Comparison of ENCODE assay signal across 10 cellular contexts in the genomic region with DNA sequence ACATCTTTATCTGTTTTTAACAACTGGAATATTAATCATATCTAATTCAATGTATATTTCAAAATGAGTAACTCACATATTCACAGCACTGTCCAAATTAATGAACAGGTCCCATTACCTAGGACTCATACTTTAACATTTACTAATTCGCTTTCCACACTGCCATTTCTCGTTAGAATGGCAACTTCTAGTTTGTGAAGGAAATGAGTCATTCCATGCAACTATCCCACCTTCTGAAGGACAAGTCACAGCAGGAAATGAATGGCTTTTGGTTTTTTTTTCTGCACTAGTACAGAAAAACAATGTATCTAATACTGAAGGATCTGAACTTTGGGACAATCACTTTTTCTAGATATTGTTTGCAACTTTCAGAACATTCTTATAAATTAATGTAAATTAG. TPM values are rescaled to one million over a fixed set of nuclear protein-coding genes. Genes with fewer than 3 reads are reported as not detected.
A peak's percentile ranks its signal among the peaks of the same experiment; 100 is the strongest.
DNase-seq lines count a peak whose midpoint lies in the region; ATAC-seq and TF ChIP-seq lines count a peak whose summit lies in the region.
"Had no signal": no experiment of that assay in that cellular context is flagged by ENCODE, and none has a peak within 500 bp of the region (broad histone marks: within the 10 kb centered on the region; RNA-seq: fewer than 3 reads in every experiment).

No MANE protein-coding gene starts in this region.

- TF ChIP-seq POLR2A in esophagus squamous epithelium (IDR thresholded peaks at IDR 0.05), result no peak
- no peak for TF ChIP-seq POLR2A in adrenal gland (IDR thresholded peaks at IDR 0.05)

- no TSS peak for BruUV-seq in A673 (replicated peaks; lab: Mats Ljungman, UMichigan)

- H3K9ac ChIP-seq in colonic mucosa (ENCODE audit: low read depth in 2 of 2, low read length in 2 of 2), result no peak overlapping the region

- DNase-seq in A673 (ENCODE audit: low spot score) (peak; percentile 24), NCI-H226 (peak; percentile 7), esophagus squamous epithelium (lab: John Stamatoyannopoulos, UW) (no peak), ecto neural progenitor cell (ENCODE audit: low spot score) (no peak), SK-N-DZ (ENCODE audit: low spot score) (no peak), adrenal gland (no peak), colonic mucosa (no peak)
- DNase-seq: CD8-positive, alpha-beta T cell; NCI-H187 treated with DMSO at 0.1 percent for 48 hours had no signal

- H3K9me3 ChIP-seq in A673 (ENCODE audit: low read depth, low read length, poor library complexity, severe bottlenecking) (no peaks in the 10 kb centered on the region), esophagus squamous epithelium (no peaks in the 10 kb centered on the region), adrenal gland (replicated peaks in 1 of 3) (no peaks in the 10 kb centered on the region), colonic mucosa (no peaks in the 10 kb centered on the region)

- WGBS in esophagus squamous epithelium, 2 donors, result 18% methylated on average over 2 of the region's 2 CpGs
- 17 to 48% (median 31%) methylated on average over 2 of the region's 2 CpGs for WGBS in adrenal gland, 4 donors

- H3K36me3 ChIP-seq in A673 (ENCODE audit: insufficient read depth, low read length, poor library complexity, severe bottlenecking), result no peaks in the 10 kb centered on the region
- no peaks in the 10 kb centered on the region for H3K36me3 ChIP-seq in esophagus squamous epithelium
- no peaks in the 10 kb centered on the region for H3K36me3 ChIP-seq in adrenal gland (replicated peaks in 1 of 2)
- H3K36me3 ChIP-seq in colonic mucosa, result no peaks in the 10 kb centered on the region

- H3K27ac ChIP-seq in A673 (ENCODE audit: low read depth, low read length, poor library complexity, severe bottlenecking), result no peak overlapping the region
- H3K27ac ChIP-seq in esophagus squamous epithelium, result peak overlapping the region; percentile 24 to 71 (median 60)
- H3K27ac ChIP-seq in adrenal gland, result no peak overlapping the region
- H3K27ac ChIP-seq in colonic mucosa, result no peak overlapping the region

- peak; percentile 70 for ATAC-seq in GM21390 (IDR thresholded peaks at IDR 0.05; ENCODE audit: unreplicated experiment)
- ATAC-seq: CD8-positive, alpha-beta T cell had no signal

- H3K4me1 ChIP-seq in A673 (ENCODE audit: insufficient read depth, low read length, poor library complexity, severe bottlenecking) (no peaks in the 10 kb centered on the region), esophagus squamous epithelium (peaks cover 9 to 53% (median 21%) of the 10 kb centered on the region in 3 donors), adrenal gland (replicated peaks in 1 of 2) (peaks cover 0 to 12% of the 10 kb centered on the region in 2 donors), colonic mucosa (no peaks in the 10 kb centered on the region)

- CTCF ChIA-PET in A673 (lab: Charles Lee), result no interaction called here

- POLR2A ChIA-PET in A673 (lab: Charles Lee; ENCODE audit: low non-redundant PET), result no interaction called here

- intact Hi-C loops in A673 (cut with micrococcal nuclease; ENCODE audit: unreplicated experiment), result no loop called here
- intact Hi-C loops in esophagus squamous epithelium (cut with DNase I), result no loop called here
- intact Hi-C loops in adrenal gland (cut with DNase I), result no loop called here
- intact Hi-C loops in colonic mucosa (cut with DNase I), result no loop called here

- no peaks in the 10 kb centered on the region for H3K27me3 ChIP-seq in A673 (replicated peaks; ENCODE audit: insufficient read depth, low read depth, low read length, poor library complexity)
- no peaks in the 10 kb centered on the region for H3K27me3 ChIP-seq in esophagus squamous epithelium
- no peaks in the 10 kb centered on the region for H3K27me3 ChIP-seq in adrenal gland
- H3K27me3 ChIP-seq in colonic mucosa, result no peaks in the 10 kb centered on the region

- no peak for TF ChIP-seq CTCF in A673 (conservative IDR thresholded peaks at IDR 0.05; ENCODE audit: low read depth, low read length)
- TF ChIP-seq CTCF in esophagus squamous epithelium (IDR thresholded peaks at IDR 0.05), result no peak
- TF ChIP-seq CTCF in adrenal gland (IDR thresholded peaks at IDR 0.05), result no peak
- no peak for TF ChIP-seq CTCF in colonic mucosa (IDR thresholded peaks at IDR 0.05)

- no peak overlapping the region for H3K4me3 ChIP-seq in A673 (ENCODE audit: low read depth, low read length, poor library complexity, severe bottlenecking)
- H3K4me3 ChIP-seq in esophagus squamous epithelium, result no peak overlapping the region
- no peak overlapping the region for H3K4me3 ChIP-seq in adrenal gland
- no peak overlapping the region for H3K4me3 ChIP-seq in colonic mucosa

RNA-seq across cellular contexts. Expression of a gene that starts 24.6 kb away (rescaled TPM):
- total RNA-seq in A673 (2021) (not detected in 2 replicates), esophagus squamous epithelium (not detected), adrenal gland (not detected), colonic mucosa (not detected)
- polyA plus RNA-seq in SK-N-DZ (2014; cell fraction: cytosol; rRNA removed), result not detected in 2 replicates
- polyA plus RNA-seq in SK-N-DZ (2014; cell fraction: nucleus; rRNA removed), result not detected in 2 replicates
- polyA plus RNA-seq in adrenal gland, result not detected
- total RNA-seq: CD8-positive, alpha-beta T cell had no signal

RNA-seq across cellular contexts. Expression of a gene that starts 30.1 kb away (rescaled TPM):
- 0.19 and 0.31 TPM in 2 replicates for total RNA-seq in A673 (2021)
- total RNA-seq in esophagus squamous epithelium, result 1 to 10 TPM; 2.2 to 7.6 (median 5.2) TPM
- polyA plus RNA-seq in SK-N-DZ (2014; cell fraction: cytosol; rRNA removed), result not detected in 2 replicates
- polyA plus RNA-seq in SK-N-DZ (2014; cell fraction: nucleus; rRNA removed), result not detected in 2 replicates
- 1 to 10 TPM; 1.4 to 7.0 (median 3.4) TPM for total RNA-seq in adrenal gland
- polyA plus RNA-seq in adrenal gland, result 1 to 10 TPM; 1.3 to 9.0 (median 1.8) TPM
- total RNA-seq in colonic mucosa, result 10 to 100 TPM; 35.8 to 39.6 TPM

Comparison
In these comparisons a context has a peak if more than half of its experiments do, and no peak if none do; other contexts are left out.
1. DNase-seq: peak in A673 (single experiment) and NCI-H226 (single experiment); none in esophagus squamous epithelium (single experiment), ecto neural progenitor cell (single experiment), SK-N-DZ (single experiment), adrenal gland (0 of 7) and colonic mucosa (single experiment).
2. H3K27ac ChIP-seq: peak in esophagus squamous epithelium (4 of 4); none in A673 (single experiment), adrenal gland (0 of 5) and colonic mucosa (single experiment).
3. RNA of a gene that starts 30.1 kb away (total RNA-seq): 35.8 to 39.6 TPM in colonic mucosa; 2.2 to 7.6 TPM in esophagus squamous epithelium, 1.4 to 7.0 TPM in adrenal gland and 0.19 to 0.31 TPM in A673; every median in the first group is over 4 times any median in the second.